Comparison of ENCODE assay signal across 8 cellular contexts in genomic region chr10:11986593-11987216, GRCh38. TPM values are rescaled to one million over a fixed set of nuclear protein-coding genes. Genes with fewer than 3 reads are reported as not detected.
DNase-seq lines count a peak whose midpoint lies in the region; ATAC-seq and TF ChIP-seq lines count a peak whose summit lies in the region.

No MANE protein-coding gene starts in this region.

- H3K9me3 Mint-ChIP-seq in T-cell = no peaks in the 10 kb centered on the region
- no peaks in the 10 kb centered on the region for H3K9me3 Mint-ChIP-seq in stimulated activated memory B cell treated with anti-CD40 and anti-IgM and Interleukin-4, amounts not matched to agents 10 μg/mL and 1 μg/mL and 100 μg/mL, for 72 hours

- peaks cover 7 to 9% (median 8%) of the 10 kb centered on the region in 3 donors for H3K4me1 Mint-ChIP-seq in T-cell
- H3K4me1 Mint-ChIP-seq in stimulated activated memory B cell treated with anti-CD40 and anti-IgM and Interleukin-4, amounts not matched to agents 10 μg/mL and 1 μg/mL and 100 μg/mL, for 72 hours = peaks cover 12% of the 10 kb centered on the region

- TF ChIP-seq CTCF in GM12801 (IDR thresholded peaks at IDR 0.05; ENCODE audit: extremely low read depth, insufficient read length) = peak; percentile 21

- DNase-seq in NCI-H1105 treated with DMSO at 0.1 percent for 48 hours (lab: John Stamatoyannopoulos, UW) (peak; percentile 52), T-cell (peak; percentile 29 to 71 (median 59)), amniotic epithelial cell (ENCODE audit: low read depth) (peak; percentile 74), left cardiac atrium (peak; percentile 83), putamen (ENCODE audit: low spot score) (peak; percentile 59)

- ATAC-seq in T-cell (replicated peaks in 1 of 4) = peak in 3 of 4 experiments; percentile 45 to 51 (median 50)
- ATAC-seq in left cardiac atrium = peak; percentile 69 to 79
- no peak for ATAC-seq in HG02981 (IDR thresholded peaks at IDR 0.05; ENCODE audit: unreplicated experiment)
- ATAC-seq in stimulated activated memory B cell treated with anti-CD40 and anti-IgM and Interleukin-4, amounts not matched to agents 10 μg/mL and 1 μg/mL and 100 μg/mL, for 72 hours = no peak

- H3K27me3 Mint-ChIP-seq in T-cell = no peaks in the 10 kb centered on the region
- H3K27me3 Mint-ChIP-seq in stimulated activated memory B cell treated with anti-CD40 and anti-IgM and Interleukin-4, amounts not matched to agents 10 μg/mL and 1 μg/mL and 100 μg/mL, for 72 hours = no peaks in the 10 kb centered on the region

- H3K4me3 Mint-ChIP-seq in T-cell = no peak overlapping the region
- no peak overlapping the region for H3K4me3 Mint-ChIP-seq in stimulated activated memory B cell treated with anti-CD40 and anti-IgM and Interleukin-4, amounts not matched to agents 10 μg/mL and 1 μg/mL and 100 μg/mL, for 72 hours

- H3K36me3 Mint-ChIP-seq in T-cell = peaks cover 34% of the 10 kb centered on the region
- H3K36me3 Mint-ChIP-seq in stimulated activated memory B cell treated with anti-CD40 and anti-IgM and Interleukin-4, amounts not matched to agents 10 μg/mL and 1 μg/mL and 100 μg/mL, for 72 hours = peaks cover 48% of the 10 kb centered on the region

- CTCF ChIA-PET in T-cell (lab: Charles Lee) = interaction anchor here (0.6 to 2.7 kb wide), 6 partner anchors 11 to 204 kb away, joined by 3 to 18 read pairs (median 4); no protein-coding TSS in a partner anchor

- intact Hi-C loops in left cardiac atrium (cut with DNase I) = loop anchor here (2.0 to 10.0 kb wide), 3 partner anchors 194 to 472 kb away; no protein-coding TSS in a partner anchor

- POLR2A ChIA-PET in T-cell (lab: Charles Lee) = interaction anchor here in 1 of 2 donors (0.6 kb wide), 1 partner anchor 81 kb away, joined by 3 read pairs; no protein-coding TSS in a partner anchor

- no peak overlapping the region for H3K27ac Mint-ChIP-seq in T-cell
- no peak overlapping the region for H3K27ac Mint-ChIP-seq in stimulated activated memory B cell treated with anti-CD40 and anti-IgM and Interleukin-4, amounts not matched to agents 10 μg/mL and 1 μg/mL and 100 μg/mL, for 72 hours

RNA-seq across cellular contexts. Expression of gene UPF2, which starts 55.9 kb away (rescaled TPM):
- 10 to 100 TPM; 25.4 to 29.1 (median 28.8) TPM for total RNA-seq in T-cell
- 10 to 100 TPM; 13.7 to 16.9 TPM for total RNA-seq in left cardiac atrium

Comparison
In these comparisons a context has a peak if more than half of its experiments do, and no peak if none do; other contexts are left out.
1. ATAC-seq: peak in T-cell (3 of 4) and left cardiac atrium (2 of 2); none in HG02981 (single experiment) and stimulated activated memory B cell treated with anti-CD40 and anti-IgM and Interleukin-4, amounts not matched to agents 10 μg/mL and 1 μg/mL and 100 μg/mL, for 72 hours (single experiment).
2. Peak in every context shown above with its lines, with median percentiles within 50 percentile points of each other: DNase-seq.